In genomic region chr22:20490183-20490940, GRCh38 we compare ENCODE assay signal across 14 cellular contexts.
"Had no signal": no experiment of that assay in that cellular context is flagged by ENCODE, and none has a peak within 500 bp of the region (broad histone marks: within the 10 kb centered on the region; RNA-seq: fewer than 3 reads in every experiment).

No MANE protein-coding gene starts in this region.

- H3K27ac Mint-ChIP-seq: activated CD4-positive, alpha-beta memory T cell treated with anti-CD3 and anti-CD28 coated beads for 36 hours; activated naive CD4-positive, alpha-beta T cell treated with anti-CD3 and anti-CD28 coated beads, Interleukin-2, amount 10 ng/mL, durations not matched to agents 7 days and 5 days; activated T-helper 1 cell treated with anti-CD3 and anti-CD28 coated beads, Interleukin-12 subunit alpha, Interleukin-12 subunit beta, Interleukin-2, Interleukin-4 antibody, amounts not matched to agents 30 ng/mL and 10 ng/mL and 1 ng/mL, durations not matched to agents 14 hours and 24 hours and 36 hours; stimulated activated effector memory CD8-positive, alpha-beta T cell treated with anti-CD3 and anti-CD28 coated beads, Interleukin-12 subunit alpha, Interleukin-12 subunit beta, amount 100 ng/mL, for 72 hours had no signal

- ATAC-seq: left lobe of liver; stimulated activated effector memory CD8-positive, alpha-beta T cell treated with anti-CD3 and anti-CD28 coated beads, Interleukin-12 subunit alpha, Interleukin-12 subunit beta, amount 100 ng/mL, for 72 hours had no signal

- H3K4me3 ChIP-seq: esophagus muscularis mucosa, hepatocyte, SJSA1, transverse colon had no signal

- H3K27me3 Mint-ChIP-seq: activated CD4-positive, alpha-beta memory T cell treated with anti-CD3 and anti-CD28 coated beads for 36 hours; activated naive CD4-positive, alpha-beta T cell treated with anti-CD3 and anti-CD28 coated beads, Interleukin-2, amount 10 ng/mL, durations not matched to agents 7 days and 5 days had no signal

- H3K27ac ChIP-seq: esophagus muscularis mucosa, hepatocyte, SJSA1, transverse colon had no signal

- H3K9me3 ChIP-seq: esophagus muscularis mucosa, SJSA1, transverse colon had no signal

- H3K36me3 ChIP-seq: transverse colon had no signal

- H3K9me3 Mint-ChIP-seq: activated CD4-positive, alpha-beta memory T cell treated with anti-CD3 and anti-CD28 coated beads for 36 hours; activated naive CD4-positive, alpha-beta T cell treated with anti-CD3 and anti-CD28 coated beads, Interleukin-2, amount 10 ng/mL, durations not matched to agents 7 days and 5 days; activated T-helper 1 cell treated with anti-CD3 and anti-CD28 coated beads, Interleukin-12 subunit alpha, Interleukin-12 subunit beta, Interleukin-2, Interleukin-4 antibody, amounts not matched to agents 30 ng/mL and 10 ng/mL and 1 ng/mL, durations not matched to agents 14 hours and 24 hours and 36 hours; stimulated activated effector memory CD8-positive, alpha-beta T cell treated with anti-CD3 and anti-CD28 coated beads, Interleukin-12 subunit alpha, Interleukin-12 subunit beta, amount 100 ng/mL, for 72 hours had no signal

- H3K4me2 ChIP-seq: hepatocyte had no signal

- H3K27me3 ChIP-seq: esophagus muscularis mucosa, hepatocyte, SJSA1, transverse colon had no signal

- DNase-seq: activated CD4-positive, alpha-beta memory T cell treated with anti-CD3 and anti-CD28 coated beads for 36 hours; activated CD4-positive, alpha-beta T cell treated with anti-CD3 and anti-CD28 coated beads for 1 hour; activated CD8-positive, alpha-beta memory T cell treated with anti-CD3 and anti-CD28 coated beads, Interleukin-2, amount 50 U/mL, for 4 hours; activated naive CD4-positive, alpha-beta T cell treated with anti-CD3 and anti-CD28 coated beads, Interleukin-2, amount 10 ng/mL, durations not matched to agents 7 days and 5 days; amniotic stem cell; islet precursor cell; T-helper 9 cell; transverse colon had no signal

- H3K4me3 Mint-ChIP-seq: activated CD4-positive, alpha-beta memory T cell treated with anti-CD3 and anti-CD28 coated beads for 36 hours; activated naive CD4-positive, alpha-beta T cell treated with anti-CD3 and anti-CD28 coated beads, Interleukin-2, amount 10 ng/mL, durations not matched to agents 7 days and 5 days; activated T-helper 1 cell treated with anti-CD3 and anti-CD28 coated beads, Interleukin-12 subunit alpha, Interleukin-12 subunit beta, Interleukin-2, Interleukin-4 antibody, amounts not matched to agents 30 ng/mL and 10 ng/mL and 1 ng/mL, durations not matched to agents 14 hours and 24 hours and 36 hours; stimulated activated effector memory CD8-positive, alpha-beta T cell treated with anti-CD3 and anti-CD28 coated beads, Interleukin-12 subunit alpha, Interleukin-12 subunit beta, amount 100 ng/mL, for 72 hours had no signal
